ENCODE assay signal across 21 cellular contexts in the genomic region with DNA sequence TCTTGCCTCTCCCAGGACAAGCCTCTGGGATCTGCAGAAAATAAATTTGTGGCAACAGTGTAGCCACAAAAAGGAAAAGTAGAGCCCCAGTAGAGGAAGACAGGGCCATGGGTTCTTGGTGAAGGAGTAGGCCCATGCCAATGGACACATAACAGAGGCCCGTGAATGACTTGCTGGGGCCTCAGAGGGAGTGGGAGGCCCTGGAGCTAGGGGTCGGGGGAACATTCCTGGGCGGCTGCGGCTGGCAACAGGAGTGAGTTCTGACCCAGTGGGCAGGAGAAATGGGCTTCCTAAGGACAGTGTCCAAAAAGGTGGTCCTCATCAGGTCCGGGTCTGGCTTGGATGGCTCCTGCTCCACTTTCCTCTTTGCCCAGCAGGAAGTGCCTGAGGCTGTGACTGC.
"Had no signal": no experiment of that assay in that cellular context is flagged by ENCODE, and none has a peak within 500 bp of the region (broad histone marks: within the 10 kb centered on the region; RNA-seq: fewer than 3 reads in every experiment).

No MANE protein-coding gene starts in this region.

- H3K27ac ChIP-seq: hepatocyte, left ventricle myocardium inferior, neural progenitor cell, pancreas, prostate gland, skin epidermis, tibial nerve, upper lobe of left lung had no signal

- DNase-seq: islet precursor cell; left ventricle myocardium inferior; naive B cell; natural killer cell; nephron progenitor cell; retina; right cardiac atrium; stimulated activated CD4-positive, alpha-beta T cell treated with anti-CD3 and anti-CD28 coated beads, Interleukin-12 subunit alpha, Interleukin-12 subunit beta, amount 100 ng/mL, for 4 hours; stimulated activated CD4-positive, alpha-beta T cell treated with anti-CD3 and anti-CD28 coated beads, Interleukin-15, amount 100 ng/mL, for 24 hours; stimulated activated CD4-positive, alpha-beta T cell treated with anti-CD3 and anti-CD28 coated beads, Interleukin-4, amount 100 ng/mL, for 24 hours; stimulated activated naive CD4-positive, alpha-beta T cell treated with Interleukin-2 at 50 U/mL for 16 hours; stimulated activated naive CD8-positive, alpha-beta T cell treated with anti-CD3 and anti-CD28 coated beads, Interleukin-15, amount 100 ng/mL, for 72 hours; substantia nigra; upper lobe of left lung had no signal

- H3K4me1 ChIP-seq: pancreas, tibial nerve, upper lobe of left lung had no signal

- H3K27me3 ChIP-seq: hepatocyte, neural progenitor cell, pancreas, tibial nerve, upper lobe of left lung had no signal

- H3K9me3 ChIP-seq: left ventricle myocardium inferior, pancreas, prostate gland, tibial nerve, upper lobe of left lung had no signal

- H3K9ac ChIP-seq: neural progenitor cell had no signal

- FAIRE-seq: pancreas had no signal

- H3K4me3 ChIP-seq: hepatocyte, left ventricle myocardium inferior, lung, neural progenitor cell, pancreas, prostate gland, skin epidermis, tibial nerve, upper lobe of left lung had no signal

- H3K4me2 ChIP-seq: hepatocyte, neural progenitor cell had no signal

- H3K79me2 ChIP-seq: hepatocyte had no signal

- H2AFZ ChIP-seq: hepatocyte, neural progenitor cell had no signal

- H3K36me3 ChIP-seq: left ventricle myocardium inferior, neural progenitor cell, pancreas, prostate gland, tibial nerve, upper lobe of left lung had no signal
